ENCODE assay signal across 1 cellular context in the genomic region with DNA sequence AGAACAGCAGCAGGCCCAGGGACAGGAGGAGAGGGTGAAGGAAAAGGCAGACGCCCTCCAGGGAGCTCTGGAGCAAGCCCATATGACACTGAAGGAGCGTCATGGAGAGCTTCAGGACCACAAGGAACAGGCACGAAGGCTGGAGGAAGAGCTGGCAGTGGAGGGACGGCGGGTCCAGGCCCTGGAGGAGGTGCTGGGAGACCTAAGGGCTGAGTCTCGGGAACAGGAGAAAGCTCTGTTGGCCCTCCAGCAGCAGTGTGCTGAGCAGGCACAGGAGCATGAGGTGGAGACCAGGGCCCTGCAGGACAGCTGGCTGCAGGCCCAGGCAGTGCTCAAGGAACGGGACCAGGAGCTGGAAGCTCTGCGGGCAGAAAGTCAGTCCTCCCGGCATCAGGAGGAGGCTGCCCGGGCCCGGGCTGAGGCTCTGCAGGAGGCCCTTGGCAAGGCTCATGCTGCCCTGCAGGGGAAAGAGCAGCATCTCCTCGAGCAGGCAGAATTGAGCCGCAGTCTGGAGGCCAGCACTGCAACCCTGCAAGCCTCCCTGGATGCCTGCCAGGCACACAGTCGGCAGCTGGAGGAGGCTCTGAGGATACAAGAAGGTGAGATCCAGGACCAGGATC.
TF ChIP-seq lines count a peak whose summit lies in the region.

No MANE protein-coding gene starts in this region.

TF ChIP-seq in K562, 482 proteins besides CTCF, POLR2A, EP300 and RAD21:
- TF ChIP-seq, protein P1, sequence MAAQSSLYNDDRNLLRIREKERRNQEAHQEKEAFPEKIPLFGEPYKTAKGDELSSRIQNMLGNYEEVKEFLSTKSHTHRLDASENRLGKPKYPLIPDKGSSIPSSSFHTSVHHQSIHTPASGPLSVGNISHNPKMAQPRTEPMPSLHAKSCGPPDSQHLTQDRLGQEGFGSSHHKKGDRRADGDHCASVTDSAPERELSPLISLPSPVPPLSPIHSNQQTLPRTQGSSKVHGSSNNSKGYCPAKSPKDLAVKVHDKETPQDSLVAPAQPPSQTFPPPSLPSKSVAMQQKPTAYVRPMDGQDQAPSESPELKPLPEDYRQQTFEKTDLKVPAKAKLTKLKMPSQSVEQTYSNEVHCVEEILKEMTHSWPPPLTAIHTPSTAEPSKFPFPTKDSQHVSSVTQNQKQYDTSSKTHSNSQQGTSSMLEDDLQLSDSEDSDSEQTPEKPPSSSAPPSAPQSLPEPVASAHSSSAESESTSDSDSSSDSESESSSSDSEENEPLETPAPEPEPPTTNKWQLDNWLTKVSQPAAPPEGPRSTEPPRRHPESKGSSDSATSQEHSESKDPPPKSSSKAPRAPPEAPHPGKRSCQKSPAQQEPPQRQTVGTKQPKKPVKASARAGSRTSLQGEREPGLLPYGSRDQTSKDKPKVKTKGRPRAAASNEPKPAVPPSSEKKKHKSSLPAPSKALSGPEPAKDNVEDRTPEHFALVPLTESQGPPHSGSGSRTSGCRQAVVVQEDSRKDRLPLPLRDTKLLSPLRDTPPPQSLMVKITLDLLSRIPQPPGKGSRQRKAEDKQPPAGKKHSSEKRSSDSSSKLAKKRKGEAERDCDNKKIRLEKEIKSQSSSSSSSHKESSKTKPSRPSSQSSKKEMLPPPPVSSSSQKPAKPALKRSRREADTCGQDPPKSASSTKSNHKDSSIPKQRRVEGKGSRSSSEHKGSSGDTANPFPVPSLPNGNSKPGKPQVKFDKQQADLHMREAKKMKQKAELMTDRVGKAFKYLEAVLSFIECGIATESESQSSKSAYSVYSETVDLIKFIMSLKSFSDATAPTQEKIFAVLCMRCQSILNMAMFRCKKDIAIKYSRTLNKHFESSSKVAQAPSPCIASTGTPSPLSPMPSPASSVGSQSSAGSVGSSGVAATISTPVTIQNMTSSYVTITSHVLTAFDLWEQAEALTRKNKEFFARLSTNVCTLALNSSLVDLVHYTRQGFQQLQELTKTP (IDR thresholded peaks at IDR 0.05; ENCODE audit: low read depth in 1 of 2, partially characterized antibody in 2 of 2), result no peak
- TF ChIP-seq POLR2G (IDR thresholded peaks at IDR 0.05; ENCODE audit: low read depth, low read length) (peak; percentile 46), NR3C1 (CRISPR knock-in tag; IDR thresholded peaks at IDR 0.05) (no peak)
